ENCODE assay signal across 17 cellular contexts in the genomic region with DNA sequence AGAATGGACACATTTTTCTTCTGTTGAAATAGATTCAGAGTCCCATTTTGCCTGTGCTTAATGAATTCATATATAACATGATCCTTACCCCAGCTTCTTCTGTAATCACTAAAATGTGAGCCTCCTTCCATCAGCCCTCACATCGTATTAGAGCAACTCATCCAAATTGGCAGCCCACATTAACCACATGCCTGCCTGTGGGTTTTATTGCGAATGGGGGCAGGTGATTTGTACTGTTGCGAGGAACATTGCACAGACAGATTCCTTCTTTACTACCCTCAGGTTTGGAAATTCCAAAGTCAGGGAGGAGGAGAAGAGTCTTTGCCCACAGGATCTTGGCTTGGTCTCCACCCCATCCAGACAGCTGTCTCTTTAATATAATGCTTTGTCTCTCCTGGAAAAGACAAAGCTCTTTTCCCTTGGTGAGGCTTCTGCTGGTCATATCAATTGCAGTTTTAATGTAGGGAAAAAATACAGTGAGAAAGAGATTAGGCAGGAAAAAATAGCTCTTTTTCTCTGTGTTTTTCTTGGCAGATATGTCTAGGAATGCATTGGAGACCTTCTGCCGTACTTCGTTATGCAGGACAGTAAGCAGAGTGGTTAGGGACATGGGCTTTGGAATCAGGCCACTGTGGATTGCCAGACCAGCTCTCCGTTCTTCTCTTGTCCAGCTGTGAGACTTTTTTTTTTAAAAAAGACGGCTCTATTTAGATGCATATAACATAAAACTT.
DNase-seq lines count a peak whose midpoint lies in the region; ATAC-seq, FAIRE-seq and TF ChIP-seq lines count a peak whose summit lies in the region.
"Had no signal": no experiment of that assay in that cellular context is flagged by ENCODE, and none has a peak within 500 bp of the region (broad histone marks: within the 10 kb centered on the region; RNA-seq: fewer than 3 reads in every experiment).

No MANE protein-coding gene starts in this region.

- H3K79me2 ChIP-seq in astrocyte (ENCODE audit: insufficient read depth, low read length), result no peaks in the 10 kb centered on the region

- ATAC-seq in GM19463 (IDR thresholded peaks at IDR 0.05; ENCODE audit: unreplicated experiment), result no peak
- no peak for ATAC-seq in activated CD4-positive, alpha-beta T cell treated with anti-CD3 and anti-CD28 coated beads for 36 hours
- ATAC-seq: effector memory CD8-positive, alpha-beta T cell; psoas muscle had no signal

- no peak for TF ChIP-seq CTCF in astrocyte (IDR thresholded peaks at IDR 0.05; ENCODE audit: insufficient read depth, low read depth, low read length)
- TF ChIP-seq CTCF in fibroblast of villous mesenchyme (IDR thresholded peaks at IDR 0.05; ENCODE audit: insufficient read depth, low read depth, low read length), result no peak
- no peak for TF ChIP-seq CTCF in GM10266 (IDR thresholded peaks at IDR 0.05; ENCODE audit: control insufficient read depth, insufficient read depth, low read depth, missing control alignments)

- peaks cover 24% of the 10 kb centered on the region for H3K4me1 Mint-ChIP-seq in astrocyte (ENCODE audit: low read depth, unreplicated experiment)
- H3K4me1 Mint-ChIP-seq in activated CD4-positive, alpha-beta T cell treated with anti-CD3 and anti-CD28 coated beads for 36 hours, result no peaks in the 10 kb centered on the region

- H3K4me1 ChIP-seq in astrocyte (ENCODE audit: insufficient read depth, low read length), result peaks cover 29% of the 10 kb centered on the region
- H3K4me1 ChIP-seq: psoas muscle had no signal

- CTCF ChIA-PET in activated CD4-positive, alpha-beta T cell treated with anti-CD3 and anti-CD28 coated beads for 36 hours (lab: Charles Lee), result interaction anchor here (1.0 kb wide), 1 partner anchor 9 kb away, joined by 3 read pairs; no protein-coding TSS in a partner anchor

- H3K27me3 ChIP-seq in astrocyte (ENCODE audit: insufficient read depth, low read length), result no peaks in the 10 kb centered on the region
- H3K27me3 ChIP-seq: tibial artery had no signal

- no peaks in the 10 kb centered on the region for H3K27me3 Mint-ChIP-seq in astrocyte (ENCODE audit: low read depth, unreplicated experiment)
- H3K27me3 Mint-ChIP-seq in activated CD4-positive, alpha-beta T cell treated with anti-CD3 and anti-CD28 coated beads for 36 hours, result no peaks in the 10 kb centered on the region
- H3K27me3 Mint-ChIP-seq: effector memory CD8-positive, alpha-beta T cell had no signal

- H3K9me3 ChIP-seq in astrocyte (ENCODE audit: insufficient read depth, low read depth, low read length), result no peaks in the 10 kb centered on the region
- H3K9me3 ChIP-seq: psoas muscle, tibial artery had no signal

- peak overlapping the region; percentile 34 for H3K9ac ChIP-seq in astrocyte (ENCODE audit: low read length)

- intact Hi-C loops in activated CD4-positive, alpha-beta T cell treated with anti-CD3 and anti-CD28 coated beads for 36 hours (cut with DNase I, micrococcal nuclease), result no loop called here

- H3K36me3 Mint-ChIP-seq in astrocyte (ENCODE audit: low read depth, unreplicated experiment), result no peaks in the 10 kb centered on the region
- H3K36me3 Mint-ChIP-seq in activated CD4-positive, alpha-beta T cell treated with anti-CD3 and anti-CD28 coated beads for 36 hours (ENCODE audit: low read depth), result no peaks in the 10 kb centered on the region

- no peak for FAIRE-seq in astrocyte (lab: Jason Lieb, UNC)

- peak overlapping the region; percentile 96 for H3K27ac Mint-ChIP-seq in astrocyte (ENCODE audit: unreplicated experiment)
- H3K27ac Mint-ChIP-seq in activated CD4-positive, alpha-beta T cell treated with anti-CD3 and anti-CD28 coated beads for 36 hours, result no peak overlapping the region
- H3K27ac Mint-ChIP-seq: effector memory CD8-positive, alpha-beta T cell had no signal

- peaks cover 2% of the 10 kb centered on the region for H3K9me3 Mint-ChIP-seq in astrocyte (ENCODE audit: unreplicated experiment)
- H3K9me3 Mint-ChIP-seq in activated CD4-positive, alpha-beta T cell treated with anti-CD3 and anti-CD28 coated beads for 36 hours (ENCODE audit: low read depth), result no peaks in the 10 kb centered on the region
- H3K9me3 Mint-ChIP-seq: effector memory CD8-positive, alpha-beta T cell had no signal

- DNase-seq in GM04504 (ENCODE audit: low read depth) (peak; percentile 72), astrocyte (ENCODE audit: low read depth) (peak; percentile 94), fibroblast of villous mesenchyme (ENCODE audit: low read depth) (peak; percentile 56), stromal cell of bone marrow (ENCODE audit: low read depth) (peak; percentile 47), GM10266 (ENCODE audit: extremely low spot score) (no peak)
- no peak for DNase-seq in NK-92 treated with Interleukin-12 subunit alpha and Interleukin-12 subunit beta, amount 100 ng/mL, for 24 hours (lab: John Stamatoyannopoulos, UW)
- no peak for DNase-seq in activated CD4-positive, alpha-beta T cell treated with anti-CD3 and anti-CD28 coated beads for 36 hours
- DNase-seq: effector memory CD8-positive, alpha-beta T cell; GOT3; left cardiac atrium; NCI-H1105; NCI-H345; psoas muscle; tibial artery had no signal

- peak overlapping the region; percentile 73 for H3K4me2 ChIP-seq in astrocyte (ENCODE audit: low read length)

- peak overlapping the region; percentile 57 for H3K27ac ChIP-seq in astrocyte (ENCODE audit: low read depth, low read length)
- H3K27ac ChIP-seq: cardiac muscle cell, psoas muscle, SK-N-MC, tibial artery had no signal

- H3K36me3 ChIP-seq in astrocyte (ENCODE audit: insufficient read depth, low read length), result no peaks in the 10 kb centered on the region
- H3K36me3 ChIP-seq: cardiac muscle cell, tibial artery had no signal

- H3K4me3 ChIP-seq in astrocyte (ENCODE audit: insufficient read depth, low read depth, low read length) (no peak overlapping the region), fibroblast of villous mesenchyme (ENCODE audit: low read depth, low read length) (no peak overlapping the region)
- H3K4me3 ChIP-seq: cardiac muscle cell, psoas muscle, SK-N-MC, tibial artery had no signal

- no peak overlapping the region for H3K4me3 Mint-ChIP-seq in astrocyte (ENCODE audit: unreplicated experiment)
- no peak overlapping the region for H3K4me3 Mint-ChIP-seq in activated CD4-positive, alpha-beta T cell treated with anti-CD3 and anti-CD28 coated beads for 36 hours
- H3K4me3 Mint-ChIP-seq: effector memory CD8-positive, alpha-beta T cell had no signal

- no peak overlapping the region for H2AFZ ChIP-seq in astrocyte (ENCODE audit: low read depth, low read length)

- POLR2A ChIA-PET in activated CD4-positive, alpha-beta T cell treated with anti-CD3 and anti-CD28 coated beads for 36 hours (lab: Charles Lee), result interaction anchor here (0.8 kb wide), 1 partner anchor 141 kb away, joined by 4 read pairs; no protein-coding TSS in a partner anchor

- H4K20me1 ChIP-seq in astrocyte (ENCODE audit: insufficient read depth, low read length), result no peaks in the 10 kb centered on the region

Comparison
In these comparisons a context has a peak if more than half of its experiments do, and no peak if none do; other contexts are left out.
1. DNase-seq: peak in GM04504 (single experiment), astrocyte (single experiment), fibroblast of villous mesenchyme (single experiment) and stromal cell of bone marrow (single experiment); none in NK-92 treated with Interleukin-12 subunit alpha and Interleukin-12 subunit beta, amount 100 ng/mL, for 24 hours (single experiment), GM10266 (single experiment) and activated CD4-positive, alpha-beta T cell treated with anti-CD3 and anti-CD28 coated beads for 36 hours (single experiment).